ENCODE assay signal across 8 cellular contexts in the genomic region with DNA sequence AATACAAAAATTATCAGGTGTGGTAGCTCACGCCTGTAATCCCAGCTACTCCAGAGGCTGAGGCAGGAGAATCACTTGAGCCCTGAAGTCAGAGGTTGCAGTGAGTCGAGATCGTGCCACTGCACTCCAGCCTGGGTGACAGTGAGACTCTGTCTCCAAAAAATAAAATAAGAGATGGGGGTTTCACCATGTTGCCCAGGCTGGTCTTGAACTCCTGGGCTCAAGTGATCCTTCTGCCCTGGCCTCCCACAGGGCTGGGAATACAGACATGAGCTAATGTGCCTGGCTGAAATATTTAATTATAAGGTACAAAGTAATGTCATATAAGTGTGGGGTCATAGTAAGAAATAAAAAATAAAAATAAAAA. TPM values are rescaled to one million over a fixed set of nuclear protein-coding genes. Genes with fewer than 3 reads are reported as not detected.
A peak's percentile ranks its signal among the peaks of the same experiment; 100 is the strongest.
DNase-seq lines count a peak whose midpoint lies in the region; ATAC-seq, FAIRE-seq and TF ChIP-seq lines count a peak whose summit lies in the region.
"Not testable (repeated sequence)": the region's sequence is repeated elsewhere in the genome, so short reads cannot be mapped to it uniquely, and the experiment has no call there.

No MANE protein-coding gene starts in this region.

- peak overlapping the region; percentile 82 for H3K4me3 Mint-ChIP-seq in CD8-positive, alpha-beta T cell
- peak overlapping the region; percentile 99 for H3K4me3 Mint-ChIP-seq in activated CD4-positive, alpha-beta T cell treated with anti-CD3 and anti-CD28 coated beads, Interleukin-2, amount 10 ng/mL, durations not matched to agents 7 days and 5 days

- not testable (repeated sequence) for H3K9me3 ChIP-seq in CD8-positive, alpha-beta T cell (ENCODE audit: low read length); MM.1S (replicated peaks; ENCODE audit: insufficient read depth, low read length); GM12878 (replicated peaks; ENCODE audit: control insufficient read depth, insufficient read depth, low read length); esophagus (ENCODE audit: control insufficient read depth in 2 of 2, insufficient read depth in 1 of 2, low read depth in 1 of 2, low read length in 1 of 2); lung (ENCODE audit: control insufficient read depth in 2 of 2, insufficient read depth in 1 of 2, low read length in 1 of 2); trophoblast cell (ENCODE audit: insufficient read depth, low read depth, low read length); thymus (ENCODE audit: control insufficient read depth)

- not testable (repeated sequence) for FAIRE-seq in GM12878 (lab: Jason Lieb, UNC)

- not testable (repeated sequence) for TF ChIP-seq POLR2A in GM12878 (IDR thresholded peaks at IDR 0.05; ENCODE audit: low read depth, low read length)

- not testable (repeated sequence) for BruUV-seq in GM12878 (replicated peaks; lab: Mats Ljungman, UMichigan)

- CTCF ChIA-PET in CD8-positive, alpha-beta T cell (lab: Charles Lee): interaction anchor here (1.4 to 17.5 kb wide), 5 partner anchors 9 to 75 kb away, joined by 3 to 323 read pairs (median 22); a partner anchor contains a TSS
- CTCF ChIA-PET in activated CD4-positive, alpha-beta T cell treated with anti-CD3 and anti-CD28 coated beads, Interleukin-2, amount 10 ng/mL, durations not matched to agents 7 days and 5 days (lab: Charles Lee): interaction anchor here (1.2 to 10.6 kb wide), 5 partner anchors 9 to 24 kb away, joined by 3 to 122 read pairs (median 18); no protein-coding TSS in a partner anchor
- CTCF ChIA-PET in GM12878 (lab: Yijun Ruan, JAX): interaction anchor here (0.7 to 21.3 kb wide), 9 partner anchors 8 to 144 kb away, joined by 3 to 523 read pairs (median 6); no protein-coding TSS in a partner anchor

- RAD21 ChIA-PET in GM12878 (lab: Charles Lee; ENCODE audit: unreplicated experiment): interaction anchor here (1.1 to 12.1 kb wide), 9 partner anchors 8 to 143 kb away, joined by 3 to 246 read pairs (median 13); a partner anchor contains a TSS

- peak overlapping the region; percentile 76; the same call in 1 of the 2 replicates for H3K4me2 ChIP-seq in MM.1S (ENCODE audit: low read depth, low read length)
- peak overlapping the region; percentile 89 for H3K4me2 ChIP-seq in GM12878 (ENCODE audit: control insufficient read depth, insufficient read depth)
- not testable (repeated sequence) for H3K4me2 ChIP-seq in trophoblast cell (ENCODE audit: low read length)

- not testable (repeated sequence) for H3K14ac ChIP-seq in trophoblast cell (ENCODE audit: low read length)

- not testable (repeated sequence) for ATAC-seq in CD8-positive, alpha-beta T cell; GM12878; lung (ENCODE audit: insufficient read depth, low FRiP score)

- peak overlapping the region; percentile 31 for H3K4me3 ChIP-seq in CD8-positive, alpha-beta T cell (ENCODE audit: low read depth, low read length)
- H3K4me3 ChIP-seq in MM.1S (ENCODE audit: low read length): peak overlapping the region; percentile 51; the same call in 1 of the 2 replicates
- peak overlapping the region; percentile 36 for H3K4me3 ChIP-seq in GM12878
- not testable (repeated sequence) for H3K4me3 ChIP-seq in esophagus (ENCODE audit: low read depth in 1 of 2, low read length in 2 of 2); lung; trophoblast cell (ENCODE audit: low read depth, low read length); thymus (ENCODE audit: low read length)

- peaks cover 58% of the 10 kb centered on the region for H3K4me1 ChIP-seq in CD8-positive, alpha-beta T cell (ENCODE audit: insufficient read depth, low read length)
- peaks cover 24% of the 10 kb centered on the region for H3K4me1 ChIP-seq in MM.1S (ENCODE audit: low read length)
- peaks cover 36% of the 10 kb centered on the region for H3K4me1 ChIP-seq in GM12878 (ENCODE audit: control insufficient read depth, insufficient read depth, low read length)
- H3K4me1 ChIP-seq in esophagus (ENCODE audit: control insufficient read depth in 2 of 2, insufficient read depth in 2 of 2, low read length in 1 of 2): not testable (repeated sequence)
- H3K4me1 ChIP-seq in lung (ENCODE audit: control insufficient read depth in 2 of 2, insufficient read depth in 2 of 2, low read length in 2 of 2): peaks cover 7 to 11% of the 10 kb centered on the region in 2 donors
- peaks cover 9 to 24% of the 10 kb centered on the region in 2 experiments for H3K4me1 ChIP-seq in trophoblast cell (ENCODE audit: control insufficient read depth in 1 of 2, insufficient read depth in 2 of 2, low read length in 2 of 2)
- H3K4me1 ChIP-seq in thymus (ENCODE audit: control insufficient read depth, insufficient read depth, low read length): peaks cover 29% of the 10 kb centered on the region

- POLR2A ChIA-PET in CD8-positive, alpha-beta T cell (lab: Charles Lee): interaction anchor here (1.9 to 12.3 kb wide), 3 partner anchors 7 to 19 kb away, joined by 11 to 312 read pairs (median 108); no protein-coding TSS in a partner anchor
- POLR2A ChIA-PET in activated CD4-positive, alpha-beta T cell treated with anti-CD3 and anti-CD28 coated beads, Interleukin-2, amount 10 ng/mL, durations not matched to agents 7 days and 5 days (lab: Charles Lee): interaction anchor here (2.2 kb wide), 1 partner anchor 21 kb away, joined by 15 read pairs; no protein-coding TSS in a partner anchor
- POLR2A ChIA-PET in GM12878 (lab: Charles Lee): interaction anchor here (0.8 to 16.4 kb wide), 9 partner anchors 9 to 144 kb away, joined by 3 to 346 read pairs (median 23); a partner anchor contains a TSS

- H2BK120ac ChIP-seq in trophoblast cell (ENCODE audit: insufficient read depth, low read length, poor library complexity): peak overlapping the region; percentile 28

- H3K9me2 ChIP-seq in MM.1S (replicated peaks; ENCODE audit: insufficient read depth, low read length): not testable (repeated sequence)

- peak overlapping the region; percentile 23 for H4K8ac ChIP-seq in trophoblast cell (ENCODE audit: low read depth, low read length)

- H4K91ac ChIP-seq in trophoblast cell (ENCODE audit: low read depth, low read length): peak overlapping the region; percentile 28

- H2AFZ ChIP-seq in MM.1S (ENCODE audit: low read length); GM12878 (ENCODE audit: control insufficient read depth, low read depth, low read length); trophoblast cell (ENCODE audit: insufficient read depth, low read length, poor library complexity): not testable (repeated sequence)

- not testable (repeated sequence) for H3K27me3 ChIP-seq in CD8-positive, alpha-beta T cell (ENCODE audit: insufficient read depth, low read length); MM.1S (replicated peaks; ENCODE audit: insufficient read depth, low read length); GM12878 (replicated peaks in 1 of 2; ENCODE audit: control insufficient read depth in 2 of 2, insufficient read depth in 2 of 2, low read length in 1 of 2); esophagus (ENCODE audit: control insufficient read depth in 1 of 2, insufficient read depth in 2 of 2, low read length in 2 of 2); lung (ENCODE audit: control insufficient read depth, insufficient read depth); trophoblast cell (ENCODE audit: insufficient read depth, low read length); thymus (ENCODE audit: control insufficient read depth, insufficient read depth)

- not testable (repeated sequence) for H3K27me3 Mint-ChIP-seq in CD8-positive, alpha-beta T cell (ENCODE audit: low read depth); activated CD4-positive, alpha-beta T cell treated with anti-CD3 and anti-CD28 coated beads, Interleukin-2, amount 10 ng/mL, durations not matched to agents 7 days and 5 days

- not testable (repeated sequence) for H3K9me3 Mint-ChIP-seq in CD8-positive, alpha-beta T cell; activated CD4-positive, alpha-beta T cell treated with anti-CD3 and anti-CD28 coated beads, Interleukin-2, amount 10 ng/mL, durations not matched to agents 7 days and 5 days

- intact Hi-C loops in CD8-positive, alpha-beta T cell (cut with DNase I, micrococcal nuclease): loop anchor here (5.0 to 10.0 kb wide), 2 partner anchors 944 to 946 kb away; a partner anchor contains a TSS
- intact Hi-C loops in GM12878 (cut with micrococcal nuclease; ENCODE audit: unreplicated experiment): loop anchor here (10.0 kb wide), 2 partner anchors 354 to 794 kb away; a partner anchor contains a TSS

- SMC1A ChIA-PET in GM12878 (lab: Charles Lee; ENCODE audit: uncharacterized antibody, unreplicated experiment): interaction anchor here (0.9 to 12.3 kb wide), 9 partner anchors 8 to 144 kb away, joined by 3 to 294 read pairs (median 16); a partner anchor contains a TSS

- not testable (repeated sequence) for H3K36me3 ChIP-seq in CD8-positive, alpha-beta T cell (ENCODE audit: insufficient read depth, low read length); MM.1S (replicated peaks; ENCODE audit: insufficient read depth, low read length); GM12878 (ENCODE audit: control insufficient read depth in 2 of 2, insufficient read depth in 2 of 2, low read length in 1 of 2); esophagus (ENCODE audit: control insufficient read depth in 2 of 2, insufficient read depth in 2 of 2, low read length in 1 of 2); lung (ENCODE audit: control insufficient read depth in 2 of 2, insufficient read depth in 2 of 2, low read length in 2 of 2); trophoblast cell (ENCODE audit: control insufficient read depth in 1 of 2, insufficient read depth in 2 of 2, low read length in 2 of 2); thymus (ENCODE audit: control insufficient read depth, insufficient read depth)

- H4K12ac ChIP-seq in trophoblast cell (ENCODE audit: low read depth, low read length): not testable (repeated sequence)

- peak overlapping the region; percentile 97 for H3K27ac Mint-ChIP-seq in CD8-positive, alpha-beta T cell
- peak overlapping the region; percentile 100 for H3K27ac Mint-ChIP-seq in activated CD4-positive, alpha-beta T cell treated with anti-CD3 and anti-CD28 coated beads, Interleukin-2, amount 10 ng/mL, durations not matched to agents 7 days and 5 days

- H3K4me1 Mint-ChIP-seq in CD8-positive, alpha-beta T cell (ENCODE audit: low read depth): peaks cover 78% of the 10 kb centered on the region
- H3K4me1 Mint-ChIP-seq in activated CD4-positive, alpha-beta T cell treated with anti-CD3 and anti-CD28 coated beads, Interleukin-2, amount 10 ng/mL, durations not matched to agents 7 days and 5 days: peaks cover 77% of the 10 kb centered on the region

- peaks cover 78% of the 10 kb centered on the region for H3F3A ChIP-seq in MM.1S (ENCODE audit: insufficient read depth, low read length)

- H2BK5ac ChIP-seq in trophoblast cell (ENCODE audit: low read depth, low read length, poor library complexity): peak overlapping the region; percentile 1

- not testable (repeated sequence) for H3K18ac ChIP-seq in trophoblast cell (ENCODE audit: low read length)

- not testable (repeated sequence) for H2AK5ac ChIP-seq in trophoblast cell (ENCODE audit: low read length)

- H3K27ac ChIP-seq in CD8-positive, alpha-beta T cell (ENCODE audit: low read depth, low read length): peak overlapping the region; percentile 87
- H3K27ac ChIP-seq in MM.1S (ENCODE audit: low read length): peak overlapping the region; percentile 100
- peak overlapping the region; percentile 100 for H3K27ac ChIP-seq in GM12878 (ENCODE audit: control insufficient read depth, insufficient read depth)
- H3K27ac ChIP-seq in esophagus (ENCODE audit: low read depth in 2 of 2, low read length in 1 of 2): peak overlapping the region; percentile 99 to 100
- peak overlapping the region; percentile 96 to 98 for H3K27ac ChIP-seq in lung (ENCODE audit: low read depth in 1 of 2, low read length in 1 of 2)
- peak overlapping the region; percentile 99 for H3K27ac ChIP-seq in trophoblast cell (ENCODE audit: low read depth, low read length)
- H3K27ac ChIP-seq in thymus (ENCODE audit: low read depth): peak overlapping the region; percentile 88

- H3K36me3 Mint-ChIP-seq in CD8-positive, alpha-beta T cell: peaks cover 12% of the 10 kb centered on the region
- H3K36me3 Mint-ChIP-seq in activated CD4-positive, alpha-beta T cell treated with anti-CD3 and anti-CD28 coated beads, Interleukin-2, amount 10 ng/mL, durations not matched to agents 7 days and 5 days (ENCODE audit: low read depth): peaks cover 11% of the 10 kb centered on the region

- TF ChIP-seq EP300 in GM12878 (IDR thresholded peaks at IDR 0.05; ENCODE audit: borderline replicate concordance in 1 of 2, control insufficient read depth in 1 of 2, low read depth in 2 of 2, low read length in 2 of 2): not testable (repeated sequence)

- not testable (repeated sequence) for H3K23ac ChIP-seq in trophoblast cell (ENCODE audit: low read length)

- not testable (repeated sequence) for TF ChIP-seq CTCF in CD8-positive, alpha-beta T cell (IDR thresholded peaks at IDR 0.05); MM.1S (IDR thresholded peaks at IDR 0.05; ENCODE audit: low read length); GM12878 (IDR thresholded peaks at IDR 0.05 in 2 of 3, conservative IDR thresholded peaks at IDR 0.05 in 1 of 3; ENCODE audit: control insufficient read depth in 2 of 3, extremely low read depth in 1 of 3, insufficient read depth in 1 of 3, low read depth in 3 of 3, low read length in 3 of 3); lung (IDR thresholded peaks at IDR 0.05; ENCODE audit: control extremely low read depth, extremely low read depth)

- H2BK12ac ChIP-seq in trophoblast cell (ENCODE audit: low read length): not testable (repeated sequence)

- 10% methylated on average over 3 of the region's 3 CpGs for WGBS in GM12878 (ENCODE audit: insufficient coverage, insufficient replicate concordance, low lambda C conversion rate, missing lambda C conversion rate)
- 68 to 76% methylated on average over 3 of the region's 3 CpGs for WGBS in esophagus, 2 donors
- WGBS in lung, 2 donors: 86% methylated on average over 3 of the region's 3 CpGs
- WGBS in trophoblast cell (ENCODE audit: extremely low coverage, insufficient coverage, insufficient read length): no CpG with 5 or more reads among the region's 3 CpGs
- WGBS in thymus: 97% methylated on average over 3 of the region's 3 CpGs

- H3K4ac ChIP-seq in trophoblast cell (ENCODE audit: low read depth, low read length): not testable (repeated sequence)

- H3K79me1 ChIP-seq in trophoblast cell (ENCODE audit: low read length): peaks cover 38% of the 10 kb centered on the region

- not testable (repeated sequence) for H4K20me1 ChIP-seq in MM.1S (ENCODE audit: insufficient read depth, low read length); GM12878 (ENCODE audit: control insufficient read depth, insufficient read depth)

- H3K9ac ChIP-seq in MM.1S (ENCODE audit: low read length) (peak overlapping the region; percentile 98), GM12878 (ENCODE audit: control insufficient read depth, insufficient read depth, low read length) (peak overlapping the region; percentile 99)
- H3K9ac ChIP-seq in trophoblast cell (ENCODE audit: low read length): not testable (repeated sequence)

- not testable (repeated sequence) for TF ChIP-seq RAD21 in GM12878 (IDR thresholded peaks at IDR 0.05; ENCODE audit: insufficient read depth, low read depth, low read length)

- peaks cover 20% of the 10 kb centered on the region for H3K79me2 ChIP-seq in MM.1S (ENCODE audit: low read length)
- H3K79me2 ChIP-seq in GM12878 (ENCODE audit: control insufficient read depth, insufficient read depth, low read length): peaks cover 32% of the 10 kb centered on the region
- peaks cover 14% of the 10 kb centered on the region for H3K79me2 ChIP-seq in trophoblast cell (ENCODE audit: control insufficient read depth, insufficient read depth, low read length, poor library complexity)

- DNase-seq in CD8-positive, alpha-beta T cell; MM.1S; activated CD4-positive, alpha-beta T cell treated with anti-CD3 and anti-CD28 coated beads, Interleukin-2, amount 10 ng/mL, durations not matched to agents 7 days and 5 days; GM12878 (ENCODE audit: low read depth, low spot score); lung (ENCODE audit: low spot score); trophoblast cell: not testable (repeated sequence)

- in situ Hi-C loops in GM12878 (cut with MboI): loop anchor here (25.0 kb wide), 1 partner anchor 1481 kb away; a partner anchor contains a TSS

RNA-seq across cellular contexts. Expression of a gene that starts 4.2 kb away (rescaled TPM):
- 1,000 to 10,000 TPM; 1,771 to 1,786 TPM for total RNA-seq in CD8-positive, alpha-beta T cell
- total RNA-seq in activated CD4-positive, alpha-beta T cell treated with anti-CD3 and anti-CD28 coated beads, Interleukin-2, amount 10 ng/mL, durations not matched to agents 7 days and 5 days: 100 to 1,000 TPM; 749 to 755 TPM
- 329 and 366 TPM in 2 replicates for total RNA-seq in GM12878 (2013; cell fraction: nucleolus; rRNA removed)
- total RNA-seq in GM12878 (2014; rRNA removed) (883 and 944 TPM in 2 replicates), GM12878 (2014; rRNA removed; fragmentation: Illumina TruSeq; extraction: Trizol) (816 and 821 TPM in 2 replicates), GM12878 (2021) (736 and 799 TPM in 2 replicates), lung (1,000 to 10,000 TPM; 1,113 to 1,141 TPM)
- polyA plus RNA-seq in GM12878 (2011; ENCODE audit: low read depth): 1,550 TPM
- polyA plus RNA-seq in GM12878 (2011; rRNA removed) (1,270 and 1,666 TPM in 2 replicates), GM12878 (2014; fragmentation: Illumina TruSeq; extraction: Trizol) (973 and 1,123 TPM in 2 replicates), GM12878 (2014; fragmentation: Nextera tagmentation; extraction: Ambion mirVana) (1,000 to 10,000 TPM in 1 of 2 experiments, 100 to 1,000 TPM in 1; 785 to 1,214 TPM), GM12878 (2014; rRNA removed) (610 and 653 TPM in 2 replicates), GM12878 (2016; fragmentation: Nextera tagmentation; extraction: Ambion mirVana) (100 to 1,000 TPM; 866 to 909 TPM), esophagus (1,000 to 10,000 TPM; 1,354 to 1,419 TPM), lung (1,000 to 10,000 TPM; 1,465 to 1,682 TPM), thymus (1,037 TPM)
- 1,638 and 1,774 TPM in 2 replicates for polyA plus RNA-seq in GM12878 (2011; cell fraction: cytosol; rRNA removed)
- polyA plus RNA-seq in GM12878 (2011; cell fraction: nucleus; rRNA removed): 1,319 and 1,377 TPM in 2 replicates
- 962 and 1,441 TPM in 2 replicates for polyA plus RNA-seq in GM12878 (2012)
- polyA minus RNA-seq in GM12878 (2011; rRNA and poly(A)+ RNA removed): 980 and 1,147 TPM in 2 replicates
- 232 and 279 TPM in 2 replicates for polyA minus RNA-seq in GM12878 (2011; cell fraction: cytosol; rRNA and poly(A)+ RNA removed)
- 143 and 182 TPM in 2 replicates for polyA minus RNA-seq in GM12878 (2011; cell fraction: nucleus; rRNA and poly(A)+ RNA removed)
- polyA plus RNA-seq in trophoblast cell (2013): 1,300 and 1,363 TPM in 2 replicates

RNA-seq across cellular contexts. Expression of a gene that starts 54.9 kb away (rescaled TPM):
- total RNA-seq in CD8-positive, alpha-beta T cell: 1 to 10 TPM; 3.0 to 3.2 TPM
- 1 to 10 TPM; 5.3 to 6.2 TPM for total RNA-seq in activated CD4-positive, alpha-beta T cell treated with anti-CD3 and anti-CD28 coated beads, Interleukin-2, amount 10 ng/mL, durations not matched to agents 7 days and 5 days
- 359 and 403 TPM in 2 replicates for total RNA-seq in GM12878 (2013; cell fraction: nucleolus; rRNA removed)
- 46.5 and 51.4 TPM in 2 replicates for total RNA-seq in GM12878 (2014; rRNA removed)
- 27.9 and 29.9 TPM in 2 replicates for total RNA-seq in GM12878 (2014; rRNA removed; fragmentation: Illumina TruSeq; extraction: Trizol)
- 102 and 104 TPM in 2 replicates for total RNA-seq in GM12878 (2021)
- 27.3 TPM for polyA plus RNA-seq in GM12878 (2011; ENCODE audit: low read depth)
- polyA plus RNA-seq in GM12878 (2011; rRNA removed): 50.6 and 89.3 TPM in 2 replicates
- polyA plus RNA-seq in GM12878 (2011; cell fraction: cytosol; rRNA removed): 131 and 137 TPM in 2 replicates
- 542 and 556 TPM in 2 replicates for polyA plus RNA-seq in GM12878 (2011; cell fraction: nucleus; rRNA removed)
- 61.4 and 89.0 TPM in 2 replicates for polyA plus RNA-seq in GM12878 (2012)
- 66.0 and 78.8 TPM in 2 replicates for polyA plus RNA-seq in GM12878 (2014; fragmentation: Illumina TruSeq; extraction: Trizol)
- polyA plus RNA-seq in GM12878 (2014; fragmentation: Nextera tagmentation; extraction: Ambion mirVana): 1 to 10 TPM in 1 of 2 experiments, under 1 TPM in 1; 0.34 to 3.3 TPM
- 81.4 and 89.5 TPM in 2 replicates for polyA plus RNA-seq in GM12878 (2014; rRNA removed)
- 10 to 100 TPM; 62.8 to 63.3 TPM for polyA plus RNA-seq in GM12878 (2016; fragmentation: Nextera tagmentation; extraction: Ambion mirVana)
- polyA minus RNA-seq in GM12878 (2011; rRNA and poly(A)+ RNA removed): 89.0 and 116 TPM in 2 replicates
- 31.7 and 37.7 TPM in 2 replicates for polyA minus RNA-seq in GM12878 (2011; cell fraction: cytosol; rRNA and poly(A)+ RNA removed)
- polyA minus RNA-seq in GM12878 (2011; cell fraction: nucleus; rRNA and poly(A)+ RNA removed): 70.1 and 83.4 TPM in 2 replicates
- polyA plus RNA-seq in esophagus: 1 to 10 TPM; 7.4 to 8.6 TPM
- total RNA-seq in lung: 10 to 100 TPM; 28.0 to 31.3 TPM
- 10 to 100 TPM; 11.9 to 29.7 TPM for polyA plus RNA-seq in lung
- polyA plus RNA-seq in trophoblast cell (2013): 102 and 105 TPM in 2 replicates
- polyA plus RNA-seq in thymus: 16.7 TPM

Comparison
In these comparisons a context has a peak if more than half of its experiments do, and no peak if none do; other contexts are left out.
1. RNA of a gene that starts 54.9 kb away (total RNA-seq): 27.9 to 403 TPM in GM12878 and 28.0 to 31.3 TPM in lung; 5.3 to 6.2 TPM in activated CD4-positive, alpha-beta T cell treated with anti-CD3 and anti-CD28 coated beads, Interleukin-2, amount 10 ng/mL, durations not matched to agents 7 days and 5 days and 3.0 to 3.2 TPM in CD8-positive, alpha-beta T cell; every median in the first group is over 4 times any median in the second.
2. Peak in every context shown above with its lines, with median percentiles within 50 percentile points of each other: H3K27ac ChIP-seq.